ENCODE assay signal across 2 cellular contexts in genomic region chr3:149473991-149474819, GRCh38.
A peak's percentile ranks its signal among the peaks of the same experiment; 100 is the strongest.
TF ChIP-seq lines count a peak whose summit lies in the region.

Gene TM4SF4 (plus strand): TSS chr3:149474697. CDS start chr3:149474878, 181 bp downstream.

TF ChIP-seq in GM23338, 12 proteins besides CTCF, POLR2A, EP300 and RAD21:
- TF ChIP-seq ETS1 (IDR thresholded peaks at IDR 0.05) (no peak), STAT1 (IDR thresholded peaks at IDR 0.05; ENCODE audit: unreplicated experiment) (no peak), ZNF462 (CRISPR knock-in tag; IDR thresholded peaks at IDR 0.05) (no peak), REST (IDR thresholded peaks at IDR 0.05; ENCODE audit: unreplicated experiment) (no peak), NANOG (IDR thresholded peaks at IDR 0.05; ENCODE audit: borderline replicate concordance) (no peak), POLR2AphosphoS5 (IDR thresholded peaks at IDR 0.05; ENCODE audit: low read depth) (no peak), JUNB (IDR thresholded peaks at IDR 0.05; ENCODE audit: unreplicated experiment) (no peak), ZNF114 (CRISPR knock-in tag; IDR thresholded peaks at IDR 0.05) (no peak), EZH2 (IDR thresholded peaks at IDR 0.05; ENCODE audit: low read depth, unreplicated experiment) (no peak), ZNF331 (CRISPR knock-in tag; IDR thresholded peaks at IDR 0.05; ENCODE audit: low read depth) (no peak), CREB1 (CRISPR knock-in tag; IDR thresholded peaks at IDR 0.05; ENCODE audit: low read depth) (no peak), EZH2phosphoT487 (IDR thresholded peaks at IDR 0.05; ENCODE audit: unreplicated experiment) (no peak)

TF ChIP-seq in HepG2, 621 proteins besides CTCF, POLR2A, EP300 and RAD21:
- TF ChIP-seq RFX5 (IDR thresholded peaks at IDR 0.05; ENCODE audit: low read depth, low read length) (no peak), JUN (CRISPR knock-in tag; IDR thresholded peaks at IDR 0.05) (no peak), CEBPB (IDR thresholded peaks at IDR 0.05; ENCODE audit: borderline replicate concordance, low read depth, low read length) (peak; percentile 77), ZGPAT (CRISPR knock-in tag; IDR thresholded peaks at IDR 0.05) (no peak), HNF1B (CRISPR knock-in tag; IDR thresholded peaks at IDR 0.05) (peak; percentile 68; the same call in 1 of the 2 replicates), ZNF503 (CRISPR knock-in tag; IDR thresholded peaks at IDR 0.05) (no peak), MIXL1 (CRISPR knock-in tag; IDR thresholded peaks at IDR 0.05) (0 out of 2 replicates have a peak, but pooled peaks have one; percentile 8), NR2F6 (IDR thresholded peaks at IDR 0.05) (0 out of 2 replicates have a peak, but pooled peaks have one; percentile 23), NR2F6 (CRISPR knock-in tag; IDR thresholded peaks at IDR 0.05) (no peak), CEBPG (CRISPR knock-in tag; IDR thresholded peaks at IDR 0.05) (peak; percentile 62), ZMYM4 (CRISPR knock-in tag; IDR thresholded peaks at IDR 0.05) (peak; percentile 39), PAXIP1 (CRISPR knock-in tag; conservative IDR thresholded peaks at IDR 0.05) (peak; percentile 63), HNF1A (IDR thresholded peaks at IDR 0.05; ENCODE audit: low read depth) (peak; percentile 70), HNF1A (CRISPR knock-in tag; IDR thresholded peaks at IDR 0.05; ENCODE audit: borderline replicate concordance) (peak; percentile 79; the same call in 1 of the 2 replicates), AHDC1 (CRISPR knock-in tag; IDR thresholded peaks at IDR 0.05; ENCODE audit: borderline replicate concordance) (peak; percentile 32; the same call in 1 of the 2 replicates), SOX6 (IDR thresholded peaks at IDR 0.05) (no peak), SOX6 (CRISPR knock-in tag; IDR thresholded peaks at IDR 0.05) (peak; percentile 52; the same call in 1 of the 2 replicates), POGZ (CRISPR knock-in tag; IDR thresholded peaks at IDR 0.05) (peak; percentile 55; the same call in 1 of the 2 replicates), ARID2 (CRISPR knock-in tag; IDR thresholded peaks at IDR 0.05; ENCODE audit: borderline replicate concordance) (no peak), SRSF9 (IDR thresholded peaks at IDR 0.05; ENCODE audit: borderline replicate concordance, insufficient read depth, low read depth, low read length, poor library complexity, severe bottlenecking) (no peak)
TF ChIP-seq in HepG2: peak in this region for 11.
